Comparison of ENCODE assay signal across 3 cellular contexts in genomic region chr6:40152196-40152595, GRCh38.
"Had no signal": no experiment of that assay in that cellular context is flagged by ENCODE, and none has a peak within 500 bp of the region (broad histone marks: within the 10 kb centered on the region; RNA-seq: fewer than 3 reads in every experiment).

No MANE protein-coding gene starts in this region.

- ATAC-seq: GM12878 had no signal

- H3K4me3 ChIP-seq: GM12878 had no signal

- DNase-seq: GDM1, GF-D8 had no signal
